In the genomic region with DNA sequence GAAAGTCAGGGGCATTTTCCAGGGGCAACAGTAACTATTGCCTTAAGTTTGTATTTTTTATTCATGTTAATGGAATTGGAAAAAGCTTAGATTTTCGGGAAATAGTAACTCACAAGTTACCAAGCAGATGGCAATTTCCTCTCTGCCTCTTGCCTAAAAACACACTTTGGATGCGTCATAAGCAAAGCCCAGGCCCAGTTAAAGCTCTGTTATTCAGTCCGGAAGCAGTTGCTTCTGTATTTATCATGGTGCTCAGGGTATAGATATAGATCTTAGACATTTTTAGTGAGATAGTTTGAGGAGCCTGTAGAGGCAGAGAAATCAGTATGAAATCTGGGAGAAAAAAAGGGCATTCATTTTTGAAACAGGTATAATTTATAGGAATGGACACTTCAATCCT, we compare ENCODE assay signal across 28 cellular contexts.
"Had no signal": no experiment of that assay in that cellular context is flagged by ENCODE, and none has a peak within 500 bp of the region (broad histone marks: within the 10 kb centered on the region; RNA-seq: fewer than 3 reads in every experiment).

No MANE protein-coding gene starts in this region.

- H3K4me1 ChIP-seq: parathyroid adenoma, psoas muscle, spleen, suprapubic skin, testis, transverse colon, upper lobe of left lung, vagina had no signal

- H3K27me3 ChIP-seq: neutrophil, ovary, spleen, suprapubic skin, testis, tibial artery, transverse colon, upper lobe of left lung, vagina had no signal

- H3K4me3 ChIP-seq: ovary, psoas muscle, skin epidermis, smooth muscle cell, spleen, suprapubic skin, testis, tibial artery, transverse colon, upper lobe of left lung, vagina had no signal

- H3K27ac ChIP-seq: neutrophil, ovary, parathyroid adenoma, psoas muscle, skin epidermis, spleen, suprapubic skin, testis, tibial artery, transverse colon, upper lobe of left lung, vagina had no signal

- H3K4me2 ChIP-seq: smooth muscle cell had no signal

- H2AFZ ChIP-seq: parathyroid adenoma had no signal

- H3K9me3 ChIP-seq: neutrophil, ovary, testis, transverse colon had no signal

- DNase-seq: naive thymus-derived CD8-positive, alpha-beta T cell; nephron progenitor cell; nucleus accumbens; ovary; posterior cingulate gyrus; psoas muscle; right cardiac atrium; spleen; stimulated activated CD4-positive, alpha-beta T cell treated with anti-CD3 and anti-CD28 coated beads, Interleukin-12 subunit alpha, Interleukin-12 subunit beta, amount 100 ng/mL, for 4 hours; stimulated activated CD4-positive, alpha-beta T cell treated with anti-CD3 and anti-CD28 coated beads, Interleukin-1b, Interleukin-23, amount 100 ng/mL, for 48 hours; stimulated activated CD4-positive, alpha-beta T cell treated with anti-CD3 and anti-CD28 coated beads, Interleukin-4, amount 100 ng/mL, for 1 hour; stimulated activated CD4-positive, alpha-beta T cell treated with anti-CD3 and anti-CD28 coated beads, Interleukin-4, amount 100 ng/mL, for 4 hours; stimulated activated CD8-positive, alpha-beta memory T cell treated with anti-CD3 and anti-CD28 coated beads, Interleukin-4, amount 100 ng/mL, for 48 hours; stimulated activated naive CD4-positive, alpha-beta T cell; stimulated activated naive CD8-positive, alpha-beta T cell treated with anti-CD3 and anti-CD28 coated beads, Interleukin-15, amount 100 ng/mL, for 72 hours; stimulated activated naive CD8-positive, alpha-beta T cell treated with anti-CD3 and anti-CD28 coated beads, Interleukin-15, Interleukin-2, amounts not matched to agents 100 U/mL and 50 U/mL, for 24 hours; substantia nigra; testis; tibial artery; transverse colon had no signal

- FAIRE-seq: urothelium cell line had no signal

- H3K79me2 ChIP-seq: parathyroid adenoma had no signal

- H3K36me3 ChIP-seq: neutrophil, ovary, spleen, suprapubic skin, transverse colon, upper lobe of left lung, vagina had no signal
